ENCODE assay signal across 8 cellular contexts in genomic region chr12:122203301-122203967, GRCh38. TPM values are rescaled to one million over a fixed set of nuclear protein-coding genes. Genes with fewer than 3 reads are reported as not detected.
DNase-seq lines count a peak whose midpoint lies in the region; ATAC-seq, FAIRE-seq and TF ChIP-seq lines count a peak whose summit lies in the region.

Gene B3GNT4, plus strand, starts transcription at chr12:122203709. Its CDS starts 910 bp downstream, at chr12:122204619.

- peak within 1 kb of the TSS in 1 of 2 experiments; percentile 46 for H3K23ac ChIP-seq in mesenchymal stem cell (ENCODE audit: low read length in 2 of 2)

- H2BK12ac ChIP-seq in mesenchymal stem cell (ENCODE audit: low read length in 2 of 2), result no peak within 1 kb of the TSS

- H3K9me3 ChIP-seq in mesenchymal stem cell (ENCODE audit: control insufficient read depth, low read length), result no peaks in the 10 kb centered on the region

- peak within 1 kb of the TSS in 1 of 2 experiments; percentile 63 for H3K18ac ChIP-seq in mesenchymal stem cell (ENCODE audit: low read depth in 1 of 2, low read length in 2 of 2)

- no peak within 1 kb of the TSS for H2BK5ac ChIP-seq in mesenchymal stem cell (ENCODE audit: low read depth, low read length, poor library complexity, severe bottlenecking)

- WGBS in mesenchymal stem cell, result 0% methylated on average over 44 of the region's 78 CpGs

- no peak within 1 kb of the TSS for H3K14ac ChIP-seq in mesenchymal stem cell (ENCODE audit: low read length in 2 of 2)

- peak; percentile 50 for FAIRE-seq in GM12892 (lab: Jason Lieb, UNC)

- ATAC-seq in GM18511 (IDR thresholded peaks at IDR 0.05; ENCODE audit: unreplicated experiment), result no peak

- H2AFZ ChIP-seq in mesenchymal stem cell (ENCODE audit: low read depth, low read length), result peak within 1 kb of the TSS; percentile 8

- peak within 1 kb of the TSS; percentile 2 for H2BK15ac ChIP-seq in mesenchymal stem cell (ENCODE audit: low read depth, poor library complexity, severe bottlenecking)

- TF ChIP-seq CTCF in dorsolateral prefrontal cortex (IDR thresholded peaks at IDR 0.05 in 54 of 56, conservative IDR thresholded peaks at IDR 0.05 in 2 of 56; ENCODE audit: low read depth in 1 of 56, partially characterized antibody in 56 of 56), result no peak

- peak within 1 kb of the TSS; percentile 86 for H3K4me2 ChIP-seq in mesenchymal stem cell (ENCODE audit: low read length, poor library complexity, severe bottlenecking)

- intact Hi-C loops in dorsolateral prefrontal cortex (cut with DNase I), result loop anchor here in 1 of 2 donors (10.0 kb wide), 1 partner anchor 69 kb away; no protein-coding TSS in a partner anchor

- H4K8ac ChIP-seq in mesenchymal stem cell (ENCODE audit: low read length), result no peak within 1 kb of the TSS

- peaks cover 18 to 24% of the 10 kb centered on the region in 2 experiments for H3K36me3 ChIP-seq in mesenchymal stem cell (ENCODE audit: control insufficient read depth in 1 of 2, insufficient read depth in 2 of 2, low read depth in 1 of 2, low read length in 2 of 2)

- H3K4me1 ChIP-seq in mesenchymal stem cell (ENCODE audit: control insufficient read depth, insufficient read depth, low read depth, low read length), result peaks cover 20% of the 10 kb centered on the region

- no peak within 1 kb of the TSS for H4K91ac ChIP-seq in mesenchymal stem cell (ENCODE audit: low read length)

- H3K4ac ChIP-seq in mesenchymal stem cell (ENCODE audit: low read depth in 1 of 2, low read length in 2 of 2), result no peak within 1 kb of the TSS

- peak within 1 kb of the TSS; percentile 61 for H3K9ac ChIP-seq in mesenchymal stem cell (ENCODE audit: low read length)

- no peak for DNase-seq in GM12892 (ENCODE audit: insufficient read length)
- DNase-seq in NCI-H187 treated with DMSO at 0.1 percent for 48 hours (lab: John Stamatoyannopoulos, UW), result peak; percentile 10
- peak; percentile 71 for DNase-seq in activated CD4-positive, alpha-beta T cell treated with anti-CD3 and anti-CD28 coated beads, Interleukin-2, amount 50 U/mL, for 1 hour
- DNase-seq in dorsolateral prefrontal cortex, result peak in 9 of 10 donors; percentile 46 to 79 (median 67)
- DNase-seq in mesenchymal stem cell, result peak; percentile 57
- peak; percentile 59 for DNase-seq in stimulated activated CD8-positive, alpha-beta memory T cell treated with anti-CD3 and anti-CD28 coated beads, Interleukin-12 subunit alpha, Interleukin-12 subunit beta, amount 100 ng/mL, for 4 hours (ENCODE audit: low read depth)
- no peak for DNase-seq in UCSD-AML1 (lab: John Stamatoyannopoulos, UW; ENCODE audit: unreplicated experiment)

- TF ChIP-seq POLR2A in GM12892 (IDR thresholded peaks at IDR 0.05; ENCODE audit: low read depth, low read length), result no peak

- H3K79me1 ChIP-seq in mesenchymal stem cell (replicated peaks; ENCODE audit: low read length, poor library complexity, severe bottlenecking), result no peaks in the 10 kb centered on the region

- H3K4me3 ChIP-seq in dorsolateral prefrontal cortex (peak within 1 kb of the TSS; percentile 49 to 77 (median 64)), mesenchymal stem cell (ENCODE audit: insufficient read depth in 1 of 2, low read depth in 1 of 2, low read length in 2 of 2) (peak within 1 kb of the TSS; percentile 57 to 76)

- H2BK120ac ChIP-seq in mesenchymal stem cell (ENCODE audit: low read depth, low read length), result no peak within 1 kb of the TSS

- H2AK5ac ChIP-seq in mesenchymal stem cell (ENCODE audit: low read length, severe bottlenecking), result no peak within 1 kb of the TSS

- H3K27me3 ChIP-seq in dorsolateral prefrontal cortex, result peaks cover 0 to 34% (median 0%) of the 10 kb centered on the region in 45 donors
- H3K27me3 ChIP-seq in mesenchymal stem cell (ENCODE audit: control insufficient read depth in 1 of 2, insufficient read depth in 1 of 2, low read length in 2 of 2), result peaks cover 12 to 64% of the 10 kb centered on the region in 2 experiments

- peak within 1 kb of the TSS in 39 of 59 donors; percentile 2 to 81 (median 45) for H3K27ac ChIP-seq in dorsolateral prefrontal cortex
- no peak within 1 kb of the TSS for H3K27ac ChIP-seq in mesenchymal stem cell (ENCODE audit: low read length, poor library complexity, severe bottlenecking)

RNA-seq across cellular contexts. Expression of gene B3GNT4, which starts in this region (rescaled TPM):
- polyA plus RNA-seq in GM12892 (2012; ENCODE audit: missing spikeins), result 1.5 TPM
- total RNA-seq in dorsolateral prefrontal cortex, result 10 to 100 TPM in 68 of 120 experiments, 1 to 10 TPM in 52; 2.7 to 30.2 (median 10.5) TPM
- polyA plus RNA-seq in mesenchymal stem cell (2013, experiment 1 of 2), result 0.03 TPM
- 0.01 TPM for polyA plus RNA-seq in mesenchymal stem cell (2013, experiment 2 of 2)

Comparison
In these comparisons a context has a peak if more than half of its experiments do, and no peak if none do; other contexts are left out.
1. DNase-seq: peak in NCI-H187 treated with DMSO at 0.1 percent for 48 hours (single experiment), activated CD4-positive, alpha-beta T cell treated with anti-CD3 and anti-CD28 coated beads, Interleukin-2, amount 50 U/mL, for 1 hour (single experiment), dorsolateral prefrontal cortex (9 of 10), mesenchymal stem cell (single experiment) and stimulated activated CD8-positive, alpha-beta memory T cell treated with anti-CD3 and anti-CD28 coated beads, Interleukin-12 subunit alpha, Interleukin-12 subunit beta, amount 100 ng/mL, for 4 hours (single experiment); none in GM12892 (single experiment) and UCSD-AML1 (single experiment).